Comparison of ENCODE assay signal across 1 cellular context in genomic region chr20:10565191-10565921, GRCh38.
TF ChIP-seq lines count a peak whose summit lies in the region.

No MANE protein-coding gene starts in this region.

TF ChIP-seq in HepG2, 621 proteins besides CTCF, POLR2A, EP300 and RAD21 (continued from another document and continues in another):
- TF ChIP-seq, protein P1, sequence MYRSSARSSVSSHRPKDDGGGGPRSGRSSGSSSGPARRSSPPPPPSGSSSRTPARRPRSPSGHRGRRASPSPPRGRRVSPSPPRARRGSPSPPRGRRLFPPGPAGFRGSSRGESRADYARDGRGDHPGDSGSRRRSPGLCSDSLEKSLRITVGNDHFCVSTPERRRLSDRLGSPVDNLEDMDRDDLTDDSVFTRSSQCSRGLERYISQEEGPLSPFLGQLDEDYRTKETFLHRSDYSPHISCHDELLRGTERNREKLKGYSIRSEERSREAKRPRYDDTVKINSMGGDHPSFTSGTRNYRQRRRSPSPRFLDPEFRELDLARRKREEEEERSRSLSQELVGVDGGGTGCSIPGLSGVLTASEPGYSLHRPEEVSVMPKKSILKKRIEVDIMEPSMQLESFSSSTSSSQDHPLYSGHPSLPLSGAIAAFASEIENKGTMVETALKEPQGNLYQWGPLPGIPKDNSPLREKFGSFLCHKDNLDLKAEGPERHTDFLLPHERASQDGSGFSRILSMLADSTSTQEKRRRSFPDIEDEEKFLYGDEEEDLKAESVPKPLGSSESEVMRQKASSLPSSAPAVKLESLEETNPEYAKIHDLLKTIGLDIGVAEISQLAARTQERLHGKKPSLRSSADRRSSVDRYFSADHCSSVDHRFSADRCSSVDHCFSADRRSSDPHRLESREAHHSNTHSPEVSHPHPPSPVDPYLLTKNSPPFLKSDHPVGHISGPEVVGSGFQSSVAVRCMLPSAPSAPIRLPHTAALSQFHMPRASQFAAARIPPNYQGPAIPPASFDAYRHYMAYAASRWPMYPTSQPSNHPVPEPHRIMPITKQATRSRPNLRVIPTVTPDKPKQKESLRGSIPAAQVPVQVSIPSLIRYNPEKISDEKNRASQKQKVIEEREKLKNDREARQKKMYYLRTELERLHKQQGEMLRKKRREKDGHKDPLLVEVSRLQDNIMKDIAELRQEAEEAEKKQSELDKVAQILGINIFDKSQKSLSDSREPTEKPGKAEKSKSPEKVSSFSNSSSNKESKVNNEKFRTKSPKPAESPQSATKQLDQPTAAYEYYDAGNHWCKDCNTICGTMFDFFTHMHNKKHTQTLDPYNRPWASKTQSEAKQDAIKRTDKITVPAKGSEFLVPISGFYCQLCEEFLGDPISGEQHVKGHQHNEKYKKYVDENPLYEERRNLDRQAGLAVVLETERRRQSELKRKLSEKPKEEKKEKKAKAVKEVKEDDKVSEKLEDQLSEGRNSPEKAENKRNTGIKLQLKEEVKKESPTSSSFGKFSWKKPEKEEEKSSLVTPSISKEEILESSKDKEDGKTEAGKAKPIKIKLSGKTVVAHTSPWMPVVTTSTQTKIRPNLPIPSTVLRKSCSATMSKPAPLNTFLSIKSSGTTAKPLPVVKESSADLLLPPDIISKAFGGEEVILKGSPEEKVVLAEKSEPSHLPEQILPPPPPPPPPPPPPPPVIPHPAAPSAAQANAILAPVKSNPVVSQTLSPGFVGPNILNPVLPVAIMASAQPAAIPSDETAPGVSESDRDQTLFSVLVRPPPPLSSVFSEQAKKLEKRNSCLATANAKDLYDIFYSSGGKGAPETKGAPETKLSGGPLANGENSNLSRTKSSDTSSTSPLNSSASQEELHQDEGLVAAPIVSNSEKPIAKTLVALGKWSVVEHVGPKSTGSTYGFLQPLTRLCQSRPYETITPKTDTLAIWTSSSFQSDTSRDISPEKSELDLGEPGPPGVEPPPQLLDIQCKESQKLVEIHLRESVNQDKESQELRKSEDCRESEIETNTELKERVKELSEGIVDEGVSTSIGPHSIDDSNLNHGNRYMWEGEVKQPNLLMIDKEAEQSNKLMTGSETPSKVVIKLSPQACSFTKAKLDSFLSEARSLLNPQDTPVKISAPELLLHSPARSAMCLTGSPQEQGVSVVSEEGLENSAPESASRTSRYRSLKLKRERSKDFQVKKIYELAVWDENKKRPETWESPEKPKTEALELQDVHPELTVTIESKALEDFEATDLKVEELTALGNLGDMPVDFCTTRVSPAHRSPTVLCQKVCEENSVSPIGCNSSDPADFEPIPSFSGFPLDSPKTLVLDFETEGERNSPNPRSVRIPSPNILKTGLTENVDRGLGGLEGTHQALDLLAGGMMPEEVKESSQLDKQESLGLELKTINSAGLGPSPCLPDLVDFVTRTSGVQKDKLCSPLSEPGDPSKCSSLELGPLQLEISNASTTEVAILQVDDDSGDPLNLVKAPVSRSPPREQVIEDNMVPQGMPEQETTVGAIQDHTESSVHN (CRISPR knock-in tag; IDR thresholded peaks at IDR 0.05) = peak; percentile 34; the same call in 1 of the 2 replicates
- TF ChIP-seq ZNF12 (CRISPR knock-in tag; IDR thresholded peaks at IDR 0.05) (peak; percentile 62), ZBTB33 (CRISPR knock-in tag; IDR thresholded peaks at IDR 0.05) (peak; percentile 41; the same call in 1 of the 2 replicates), SALL1 (CRISPR knock-in tag; IDR thresholded peaks at IDR 0.05) (peak; percentile 73), ZFP36L2 (CRISPR knock-in tag; IDR thresholded peaks at IDR 0.05) (0 out of 2 replicates have a peak, but pooled peaks have one; percentile 14), FOXA3 (CRISPR knock-in tag; IDR thresholded peaks at IDR 0.05) (peak; percentile 97), DRAP1 (CRISPR knock-in tag; IDR thresholded peaks at IDR 0.05) (peak; percentile 33; the same call in 1 of the 2 replicates), HHEX (CRISPR knock-in tag; IDR thresholded peaks at IDR 0.05) (peak; percentile 41; the same call in 1 of the 2 replicates), ZNF264 (CRISPR knock-in tag; IDR thresholded peaks at IDR 0.05) (no peak; the same call in 1 of the 2 replicates), NFE2L2 (IDR thresholded peaks at IDR 0.05; ENCODE audit: low read length) (no peak; the same call in 1 of the 2 replicates), ZNF557 (CRISPR knock-in tag; IDR thresholded peaks at IDR 0.05) (0 out of 2 replicates have a peak, but pooled peaks have one; percentile 73), ZNF331 (CRISPR knock-in tag; IDR thresholded peaks at IDR 0.05) (peak; percentile 95), ZNF784 (CRISPR knock-in tag; IDR thresholded peaks at IDR 0.05; ENCODE audit: borderline replicate concordance) (no peak; the same call in 1 of the 2 replicates), ARHGAP35 (CRISPR knock-in tag; IDR thresholded peaks at IDR 0.05; ENCODE audit: borderline replicate concordance) (0 out of 2 replicates have a peak, but pooled peaks have one; percentile 33), IKZF4 (CRISPR knock-in tag; IDR thresholded peaks at IDR 0.05; ENCODE audit: borderline replicate concordance, low read depth, not compliant biosample characterization) (no peak), ZNF382 (CRISPR knock-in tag; IDR thresholded peaks at IDR 0.05; ENCODE audit: borderline replicate concordance) (no peak), ZNF790 (CRISPR knock-in tag; IDR thresholded peaks at IDR 0.05; ENCODE audit: borderline replicate concordance) (0 out of 2 replicates have a peak, but pooled peaks have one; percentile 23), ZNF691 (CRISPR knock-in tag; IDR thresholded peaks at IDR 0.05; ENCODE audit: borderline replicate concordance, low read depth) (peak; percentile 70; the same call in 1 of the 2 replicates), ZNF850 (CRISPR knock-in tag; conservative IDR thresholded peaks at IDR 0.05) (no peak), MED1 (CRISPR knock-in tag; IDR thresholded peaks at IDR 0.05) (peak; percentile 97), FOXA1 (IDR thresholded peaks at IDR 0.05) (peak; percentile 37; the same call in 1 of the 2 replicates), FOXA1 (CRISPR knock-in tag; IDR thresholded peaks at IDR 0.05) (peak; percentile 86), NFE2L1 (CRISPR knock-in tag; IDR thresholded peaks at IDR 0.05; ENCODE audit: borderline replicate concordance) (no peak), KAT7 (CRISPR knock-in tag; IDR thresholded peaks at IDR 0.05; ENCODE audit: borderline replicate concordance) (0 out of 2 replicates have a peak, but pooled peaks have one; percentile 55), ZNF230 (CRISPR knock-in tag; IDR thresholded peaks at IDR 0.05) (no peak; the same call in 1 of the 2 replicates)
- TF ChIP-seq, protein P2, sequence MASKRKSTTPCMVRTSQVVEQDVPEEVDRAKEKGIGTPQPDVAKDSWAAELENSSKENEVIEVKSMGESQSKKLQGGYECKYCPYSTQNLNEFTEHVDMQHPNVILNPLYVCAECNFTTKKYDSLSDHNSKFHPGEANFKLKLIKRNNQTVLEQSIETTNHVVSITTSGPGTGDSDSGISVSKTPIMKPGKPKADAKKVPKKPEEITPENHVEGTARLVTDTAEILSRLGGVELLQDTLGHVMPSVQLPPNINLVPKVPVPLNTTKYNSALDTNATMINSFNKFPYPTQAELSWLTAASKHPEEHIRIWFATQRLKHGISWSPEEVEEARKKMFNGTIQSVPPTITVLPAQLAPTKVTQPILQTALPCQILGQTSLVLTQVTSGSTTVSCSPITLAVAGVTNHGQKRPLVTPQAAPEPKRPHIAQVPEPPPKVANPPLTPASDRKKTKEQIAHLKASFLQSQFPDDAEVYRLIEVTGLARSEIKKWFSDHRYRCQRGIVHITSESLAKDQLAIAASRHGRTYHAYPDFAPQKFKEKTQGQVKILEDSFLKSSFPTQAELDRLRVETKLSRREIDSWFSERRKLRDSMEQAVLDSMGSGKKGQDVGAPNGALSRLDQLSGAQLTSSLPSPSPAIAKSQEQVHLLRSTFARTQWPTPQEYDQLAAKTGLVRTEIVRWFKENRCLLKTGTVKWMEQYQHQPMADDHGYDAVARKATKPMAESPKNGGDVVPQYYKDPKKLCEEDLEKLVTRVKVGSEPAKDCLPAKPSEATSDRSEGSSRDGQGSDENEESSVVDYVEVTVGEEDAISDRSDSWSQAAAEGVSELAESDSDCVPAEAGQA (IDR thresholded peaks at IDR 0.05; ENCODE audit: low read depth) = peak; percentile 82
- TF ChIP-seq, protein P2 (CRISPR knock-in tag; IDR thresholded peaks at IDR 0.05; ENCODE audit: borderline replicate concordance) = no peak
- TF ChIP-seq, protein P3, sequence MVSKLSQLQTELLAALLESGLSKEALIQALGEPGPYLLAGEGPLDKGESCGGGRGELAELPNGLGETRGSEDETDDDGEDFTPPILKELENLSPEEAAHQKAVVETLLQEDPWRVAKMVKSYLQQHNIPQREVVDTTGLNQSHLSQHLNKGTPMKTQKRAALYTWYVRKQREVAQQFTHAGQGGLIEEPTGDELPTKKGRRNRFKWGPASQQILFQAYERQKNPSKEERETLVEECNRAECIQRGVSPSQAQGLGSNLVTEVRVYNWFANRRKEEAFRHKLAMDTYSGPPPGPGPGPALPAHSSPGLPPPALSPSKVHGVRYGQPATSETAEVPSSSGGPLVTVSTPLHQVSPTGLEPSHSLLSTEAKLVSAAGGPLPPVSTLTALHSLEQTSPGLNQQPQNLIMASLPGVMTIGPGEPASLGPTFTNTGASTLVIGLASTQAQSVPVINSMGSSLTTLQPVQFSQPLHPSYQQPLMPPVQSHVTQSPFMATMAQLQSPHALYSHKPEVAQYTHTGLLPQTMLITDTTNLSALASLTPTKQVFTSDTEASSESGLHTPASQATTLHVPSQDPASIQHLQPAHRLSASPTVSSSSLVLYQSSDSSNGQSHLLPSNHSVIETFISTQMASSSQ (IDR thresholded peaks at IDR 0.05; ENCODE audit: low read depth) = peak; percentile 85
- TF ChIP-seq, protein P3 (CRISPR knock-in tag; IDR thresholded peaks at IDR 0.05; ENCODE audit: borderline replicate concordance) = peak; percentile 79; the same call in 1 of the 2 replicates
